In genomic region chr2:237441605-237442004, GRCh38 we compare ENCODE assay signal across 11 cellular contexts. TPM values are rescaled to one million over a fixed set of nuclear protein-coding genes. Genes with fewer than 3 reads are reported as not detected.
A peak's percentile ranks its signal among the peaks of the same experiment; 100 is the strongest.
DNase-seq lines count a peak whose midpoint lies in the region; ATAC-seq and TF ChIP-seq lines count a peak whose summit lies in the region.
"Had no signal": no experiment of that assay in that cellular context is flagged by ENCODE, and none has a peak within 500 bp of the region (broad histone marks: within the 10 kb centered on the region; RNA-seq: fewer than 3 reads in every experiment).

No MANE protein-coding gene starts in this region.

- peaks cover 16% of the 10 kb centered on the region for H3K4me1 Mint-ChIP-seq in MCF 10A (ENCODE audit: insufficient read depth, unreplicated experiment)

- DNase-seq in breast epithelium (ENCODE audit: low spot score in 2 of 2) (no peak), MCF 10A (ENCODE audit: unreplicated experiment) (no peak), upper lobe of right lung (no peak), ascending aorta (ENCODE audit: low spot score in 2 of 2) (no peak), NCI-H2081 treated with DMSO at 0.1 percent for 48 hours (lab: John Stamatoyannopoulos, UW) (no peak), NCI-H2171 treated with DMSO at 0.1 percent for 48 hours (lab: John Stamatoyannopoulos, UW) (no peak)
- peak in 1 of 2 donors; percentile 42 for DNase-seq in activated naive CD4-positive, alpha-beta T cell treated with anti-CD3 and anti-CD28 coated beads, Interleukin-2, amount 50 U/mL, for 72 hours (ENCODE audit: low spot score in 2 of 2)
- DNase-seq: NCI-H1092 treated with DMSO at 0.1 percent for 48 hours had no signal

- H3K36me3 ChIP-seq in breast epithelium (no peaks in the 10 kb centered on the region), upper lobe of right lung (no peaks in the 10 kb centered on the region), ascending aorta (no peaks in the 10 kb centered on the region)
- H3K36me3 ChIP-seq: BLaER1 treated with 17β-estradiol and CSF1 and Interleukin-3, amounts not matched to agents 10 nM and 100 nM; cardiac muscle cell had no signal

- peak overlapping the region; percentile 62 to 74 for H3K27ac ChIP-seq in breast epithelium
- H3K27ac ChIP-seq in layer of hippocampus (ENCODE audit: low read depth, low read length) = peak overlapping the region; percentile 38
- H3K27ac ChIP-seq in upper lobe of right lung = peak overlapping the region; percentile 25
- no peak overlapping the region for H3K27ac ChIP-seq in ascending aorta
- H3K27ac ChIP-seq: BLaER1 treated with 17β-estradiol and CSF1 and Interleukin-3, amounts not matched to agents 10 nM and 100 nM; cardiac muscle cell had no signal

- no TSS peak for BruUV-seq in MCF 10A (replicated peaks; lab: Mats Ljungman, UMichigan)

- H3K4me1 ChIP-seq in breast epithelium (no peaks in the 10 kb centered on the region), upper lobe of right lung (no peaks in the 10 kb centered on the region), ascending aorta (peaks cover 4 to 13% of the 10 kb centered on the region in 2 donors)

- H3K27me3 ChIP-seq in breast epithelium = no peaks in the 10 kb centered on the region
- no peaks in the 10 kb centered on the region for H3K27me3 ChIP-seq in layer of hippocampus (ENCODE audit: control insufficient read depth, insufficient read depth, low read length)
- no peaks in the 10 kb centered on the region for H3K27me3 ChIP-seq in upper lobe of right lung
- H3K27me3 ChIP-seq in ascending aorta = no peaks in the 10 kb centered on the region
- H3K27me3 ChIP-seq: BLaER1 treated with 17β-estradiol and CSF1 and Interleukin-3, amounts not matched to agents 10 nM and 100 nM; cardiac muscle cell had no signal

- POLR2A ChIA-PET in MCF 10A (lab: Yijun Ruan, JAX) = no interaction called here

- H3K36me3 Mint-ChIP-seq in MCF 10A (ENCODE audit: insufficient read depth, unreplicated experiment) = no peaks in the 10 kb centered on the region
- H3K36me3 Mint-ChIP-seq in activated naive CD4-positive, alpha-beta T cell treated with anti-CD3 and anti-CD28 coated beads, Interleukin-2, amount 50 U/mL, for 72 hours = peaks cover 5 to 22% of the 10 kb centered on the region in 2 donors

- no peak for TF ChIP-seq POLR2A in breast epithelium (IDR thresholded peaks at IDR 0.05)

- no peaks in the 10 kb centered on the region for H3K27me3 Mint-ChIP-seq in MCF 10A (ENCODE audit: insufficient read depth, unreplicated experiment)

- ATAC-seq in activated naive CD4-positive, alpha-beta T cell treated with anti-CD3 and anti-CD28 coated beads, Interleukin-2, amount 50 U/mL, for 72 hours = peak; percentile 65 to 77
- peak; percentile 16 for ATAC-seq in upper lobe of right lung

- H3K9me3 ChIP-seq in breast epithelium (no peaks in the 10 kb centered on the region), upper lobe of right lung (no peaks in the 10 kb centered on the region), ascending aorta (no peaks in the 10 kb centered on the region)

- CTCF ChIA-PET in MCF 10A (lab: Yijun Ruan, JAX) = no interaction called here

- intact Hi-C loops in breast epithelium (cut with DNase I; ENCODE audit: low total_unique reads) = no loop called here
- intact Hi-C loops in MCF 10A (cut with micrococcal nuclease) = no loop called here
- intact Hi-C loops in upper lobe of right lung (cut with DNase I) = no loop called here
- intact Hi-C loops in ascending aorta (cut with DNase I) = no loop called here

- TF ChIP-seq CTCF in breast epithelium (IDR thresholded peaks at IDR 0.05) (no peak), MCF 10A (IDR thresholded peaks at IDR 0.05; ENCODE audit: unreplicated experiment) (no peak), upper lobe of right lung (IDR thresholded peaks at IDR 0.05) (no peak), ascending aorta (IDR thresholded peaks at IDR 0.05) (no peak)

- no peak overlapping the region for H3K4me3 ChIP-seq in breast epithelium
- no peak overlapping the region for H3K4me3 ChIP-seq in upper lobe of right lung
- no peak overlapping the region for H3K4me3 ChIP-seq in ascending aorta
- H3K4me3 ChIP-seq: BLaER1 treated with 17β-estradiol and CSF1 and Interleukin-3, amounts not matched to agents 10 nM and 100 nM; cardiac muscle cell had no signal

- no peak overlapping the region for H3K27ac Mint-ChIP-seq in MCF 10A (ENCODE audit: low read depth, unreplicated experiment)
- H3K27ac Mint-ChIP-seq in activated naive CD4-positive, alpha-beta T cell treated with anti-CD3 and anti-CD28 coated beads, Interleukin-2, amount 50 U/mL, for 72 hours = peak overlapping the region; percentile 87 to 93

- no peaks in the 10 kb centered on the region for H3K9me3 Mint-ChIP-seq in MCF 10A (ENCODE audit: unreplicated experiment)
- peaks cover 6 to 14% of the 10 kb centered on the region in 2 donors for H3K9me3 Mint-ChIP-seq in activated naive CD4-positive, alpha-beta T cell treated with anti-CD3 and anti-CD28 coated beads, Interleukin-2, amount 50 U/mL, for 72 hours

- no peak overlapping the region for H3K4me3 Mint-ChIP-seq in MCF 10A (ENCODE audit: unreplicated experiment)

RNA-seq across cellular contexts. Expression of gene COL6A3, which starts 27.6 kb away (rescaled TPM):
- total RNA-seq in breast epithelium = 100 to 1,000 TPM; 116 to 907 (median 320) TPM
- 0.19 and 0.61 TPM in 2 replicates for total RNA-seq in MCF 10A (2022)
- total RNA-seq in activated naive CD4-positive, alpha-beta T cell treated with anti-CD3 and anti-CD28 coated beads, Interleukin-2, amount 50 U/mL, for 72 hours = 10 to 100 TPM; 13.6 to 31.6 TPM
- total RNA-seq in upper lobe of right lung = 119 TPM
- 156 TPM for total RNA-seq in ascending aorta

RNA-seq across cellular contexts. Expression of gene MLPH, which starts 45.4 kb away (rescaled TPM):
- 100 to 1,000 TPM in 2 of 3 donors, 10 to 100 TPM in 1; 15.5 to 242 (median 223) TPM for total RNA-seq in breast epithelium
- 27.1 and 28.5 TPM in 2 replicates for total RNA-seq in MCF 10A (2022)
- not detected for total RNA-seq in activated naive CD4-positive, alpha-beta T cell treated with anti-CD3 and anti-CD28 coated beads, Interleukin-2, amount 50 U/mL, for 72 hours
- 423 TPM for total RNA-seq in upper lobe of right lung
- total RNA-seq in ascending aorta = 91.0 TPM

Comparison
In these comparisons a context has a peak if more than half of its experiments do, and no peak if none do; other contexts are left out.
1. H3K27ac ChIP-seq: peak in breast epithelium (2 of 2), layer of hippocampus (single experiment) and upper lobe of right lung (single experiment); none in ascending aorta (0 of 2).
2. RNA of gene MLPH, which starts 45.4 kb away (total RNA-seq): 423 TPM in upper lobe of right lung (single experiment), 15.5 to 242 TPM in breast epithelium, 91.0 TPM in ascending aorta (single experiment) and 27.1 to 28.5 TPM in MCF 10A; not detected in activated naive CD4-positive, alpha-beta T cell treated with anti-CD3 and anti-CD28 coated beads, Interleukin-2, amount 50 U/mL, for 72 hours; every median in the first group is over 10 times any median in the second.